15 cellular contexts compared by ENCODE assay signal in genomic region chr12:565161-565560, GRCh38.
DNase-seq lines count a peak whose midpoint lies in the region; ATAC-seq and TF ChIP-seq lines count a peak whose summit lies in the region.
"Had no signal": no experiment of that assay in that cellular context is flagged by ENCODE, and none has a peak within 500 bp of the region (broad histone marks: within the 10 kb centered on the region; RNA-seq: fewer than 3 reads in every experiment).

No MANE protein-coding gene starts in this region.

- H3K27ac ChIP-seq in KOPT-K1 (ENCODE audit: low read depth, low read length, poor library complexity, severe bottlenecking) (peak overlapping the region; percentile 91), endodermal cell (ENCODE audit: low read depth, low read length) (no peak overlapping the region), spleen (no peak overlapping the region)

- peaks cover 29% of the 10 kb centered on the region for H3K36me3 Mint-ChIP-seq in endodermal cell (ENCODE audit: low read depth)

- peaks cover 7% of the 10 kb centered on the region for H3K4me1 Mint-ChIP-seq in endodermal cell

- TF ChIP-seq CTCF in endodermal cell (conservative IDR thresholded peaks at IDR 0.05) (no peak), spleen (IDR thresholded peaks at IDR 0.05 in 8 of 11, conservative IDR thresholded peaks at IDR 0.05 in 3 of 11) (no peak)

- DNase-seq in Right ventricle myocardium inferior (ENCODE audit: missing footprints), result peak; percentile 4
- no peak for DNase-seq in Right ventricle myocardium superior
- no peak for DNase-seq in endodermal cell
- DNase-seq in DMS53 (lab: John Stamatoyannopoulos, UW), result no peak
- DNase-seq in spleen, result no peak
- DNase-seq: BE2C, Caco-2, MV-4-11, NCI-H1417 treated with DMSO at 0.1 percent for 48 hours, NCI-H2081, NCI-H510A treated with DMSO at 0.1 percent for 48 hours, SIG-M5 had no signal

- 96 to 97% methylated on average over 7 to 8 of the region's 8 CpGs for WGBS in endodermal cell (ENCODE audit: insufficient coverage in 1 of 2, insufficient read length in 1 of 2), 2 experiments
- WGBS in spleen, 5 donors, result 88 to 96% (median 95%) methylated on average over 8 of the region's 8 CpGs

- H3K9me3 ChIP-seq in KOPT-K1 (ENCODE audit: insufficient read depth, low read length, poor library complexity, severe bottlenecking), result no peaks in the 10 kb centered on the region
- H3K9me3 ChIP-seq in endodermal cell (ENCODE audit: control insufficient read depth, low read length), result no peaks in the 10 kb centered on the region
- H3K9me3 ChIP-seq in spleen, result no peaks in the 10 kb centered on the region
- H3K9me3 ChIP-seq: BE2C, Caco-2 had no signal

- no peak overlapping the region for H3K9ac ChIP-seq in endodermal cell (ENCODE audit: extremely low read depth, low read length, poor library complexity, severe bottlenecking)

- no peaks in the 10 kb centered on the region for H3K36me3 ChIP-seq in KOPT-K1 (ENCODE audit: insufficient read depth, low read length)
- peaks cover 16% of the 10 kb centered on the region for H3K36me3 ChIP-seq in endodermal cell (ENCODE audit: control insufficient read depth, insufficient read depth, low read length)
- peaks cover 0 to 14% (median 0%) of the 10 kb centered on the region in 6 donors for H3K36me3 ChIP-seq in spleen
- H3K36me3 ChIP-seq: BE2C had no signal

- TF ChIP-seq POLR2A in spleen (IDR thresholded peaks at IDR 0.05), result no peak

- H3K4me3 ChIP-seq in endodermal cell (ENCODE audit: low read length) (no peak overlapping the region), spleen (no peak overlapping the region)

- H3K4me1 ChIP-seq in endodermal cell (ENCODE audit: control insufficient read depth, insufficient read depth, low read length) (peaks cover 3% of the 10 kb centered on the region), spleen (peaks cover 11 to 67% (median 44%) of the 10 kb centered on the region in 6 donors)
- H3K4me1 ChIP-seq: BE2C had no signal

- H3K4me3 Mint-ChIP-seq in endodermal cell, result no peak overlapping the region

- ATAC-seq in Right ventricle myocardium inferior (no peak), Right ventricle myocardium superior (ENCODE audit: poor library complexity) (no peak), GM18867 (IDR thresholded peaks at IDR 0.05; ENCODE audit: unreplicated experiment) (no peak)

- H3K9me3 Mint-ChIP-seq in endodermal cell, result no peaks in the 10 kb centered on the region
- H3K9me3 Mint-ChIP-seq: IgD-negative memory B cell had no signal

- H3K27me3 Mint-ChIP-seq in endodermal cell (ENCODE audit: insufficient read depth), result peaks cover 5% of the 10 kb centered on the region
- H3K27me3 Mint-ChIP-seq: IgD-negative memory B cell had no signal

- intact Hi-C loops in Right ventricle myocardium inferior (cut with DNase I) (loop anchor here (5.0 to 10.0 kb wide), 2 partner anchors 302 to 530 kb away; no protein-coding TSS in a partner anchor), Right ventricle myocardium superior (cut with DNase I) (loop anchor here (5.0 kb wide), 1 partner anchor 387 kb away; no protein-coding TSS in a partner anchor), spleen (cut with DNase I; ENCODE audit: low total_unique reads) (loop anchor here (5.0 kb wide), 1 partner anchor 382 kb away; the partner anchor contains the start of gene RAD52)

- H3K27me3 ChIP-seq in endodermal cell (ENCODE audit: control insufficient read depth, insufficient read depth, low read length, poor library complexity, severe bottlenecking), result no peaks in the 10 kb centered on the region
- peaks cover 0 to 2% (median 0%) of the 10 kb centered on the region in 7 donors for H3K27me3 ChIP-seq in spleen (replicated peaks in 1 of 7)
- H3K27me3 ChIP-seq: BE2C had no signal

- H3K27ac Mint-ChIP-seq in endodermal cell, result peak overlapping the region; percentile 7
